In the genomic region with DNA sequence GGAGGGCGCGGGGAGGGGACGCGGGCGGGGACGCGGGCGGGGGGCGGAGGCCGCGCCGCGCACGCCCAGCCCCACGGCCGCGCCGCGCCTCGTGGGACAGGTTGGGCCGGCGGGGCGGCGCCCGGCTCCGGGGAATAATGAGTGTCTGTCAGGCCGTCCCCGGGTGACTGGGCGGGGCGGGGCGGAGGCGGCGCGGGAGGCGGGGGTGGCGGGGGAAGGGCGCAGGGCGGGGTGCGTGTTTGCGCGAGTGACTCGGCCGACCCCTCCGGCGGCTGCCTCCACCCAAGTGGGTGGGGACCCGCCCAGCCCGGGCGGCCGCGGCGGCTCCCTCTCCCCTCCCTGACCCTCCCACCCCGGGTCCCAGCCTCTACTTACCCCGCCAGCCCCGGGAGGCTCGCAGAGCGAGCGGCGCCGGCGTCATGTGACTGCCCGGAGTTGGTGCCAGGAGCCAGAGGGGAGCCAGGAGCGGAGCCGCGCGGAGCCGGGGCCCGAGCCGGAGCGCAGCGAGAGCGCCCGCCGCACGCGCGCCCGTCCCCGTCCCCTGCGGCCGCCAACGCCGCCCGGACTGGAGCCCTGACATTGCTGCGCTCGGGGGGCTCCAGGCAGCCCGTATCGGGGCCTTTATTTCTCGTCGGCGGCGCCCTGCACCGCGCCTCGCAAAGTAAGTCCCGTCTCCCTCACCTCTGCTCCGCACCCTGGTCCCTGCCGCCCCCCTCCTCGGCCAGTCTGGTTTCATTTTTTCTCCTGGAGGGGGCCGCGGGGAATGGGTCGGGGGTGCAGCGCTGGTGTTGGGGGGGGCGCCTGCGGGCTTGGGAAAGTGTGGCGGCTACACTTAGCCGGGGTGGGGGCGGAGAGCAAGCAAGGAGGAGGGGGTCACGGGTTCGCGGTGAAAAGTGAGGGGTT, we compare ENCODE assay signal across 1 cellular context.
TF ChIP-seq lines count a peak whose summit lies in the region.

Gene KLF3, plus strand, starts transcription at position 399 of the 903 bp plus-strand sequence. CDS start 16,427 bp downstream, outside the sequence.

TF ChIP-seq in K562, 482 proteins besides CTCF, POLR2A, EP300 and RAD21 (continued from another document and continues in another):
- TF ChIP-seq, protein P1, sequence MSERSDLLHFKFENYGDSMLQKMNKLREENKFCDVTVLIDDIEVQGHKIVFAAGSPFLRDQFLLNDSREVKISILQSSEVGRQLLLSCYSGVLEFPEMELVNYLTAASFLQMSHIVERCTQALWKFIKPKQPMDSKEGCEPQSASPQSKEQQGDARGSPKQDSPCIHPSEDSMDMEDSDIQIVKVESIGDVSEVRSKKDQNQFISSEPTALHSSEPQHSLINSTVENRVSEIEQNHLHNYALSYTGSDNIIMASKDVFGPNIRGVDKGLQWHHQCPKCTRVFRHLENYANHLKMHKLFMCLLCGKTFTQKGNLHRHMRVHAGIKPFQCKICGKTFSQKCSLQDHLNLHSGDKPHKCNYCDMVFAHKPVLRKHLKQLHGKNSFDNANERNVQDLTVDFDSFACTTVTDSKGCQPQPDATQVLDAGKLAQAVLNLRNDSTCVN (CRISPR knock-in tag; IDR thresholded peaks at IDR 0.05): no peak
- TF ChIP-seq PHF8 (IDR thresholded peaks at IDR 0.05; ENCODE audit: borderline replicate concordance, low read length): peak; percentile 44; the same call in 1 of the 2 replicates
- TF ChIP-seq SMARCA5 (IDR thresholded peaks at IDR 0.05): no peak
- TF ChIP-seq, protein P2, sequence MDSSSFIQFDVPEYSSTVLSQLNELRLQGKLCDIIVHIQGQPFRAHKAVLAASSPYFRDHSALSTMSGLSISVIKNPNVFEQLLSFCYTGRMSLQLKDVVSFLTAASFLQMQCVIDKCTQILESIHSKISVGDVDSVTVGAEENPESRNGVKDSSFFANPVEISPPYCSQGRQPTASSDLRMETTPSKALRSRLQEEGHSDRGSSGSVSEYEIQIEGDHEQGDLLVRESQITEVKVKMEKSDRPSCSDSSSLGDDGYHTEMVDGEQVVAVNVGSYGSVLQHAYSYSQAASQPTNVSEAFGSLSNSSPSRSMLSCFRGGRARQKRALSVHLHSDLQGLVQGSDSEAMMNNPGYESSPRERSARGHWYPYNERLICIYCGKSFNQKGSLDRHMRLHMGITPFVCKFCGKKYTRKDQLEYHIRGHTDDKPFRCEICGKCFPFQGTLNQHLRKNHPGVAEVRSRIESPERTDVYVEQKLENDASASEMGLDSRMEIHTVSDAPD (CRISPR knock-in tag; IDR thresholded peaks at IDR 0.05): no peak
- TF ChIP-seq ATF3 (IDR thresholded peaks at IDR 0.05): no peak
- no peak for TF ChIP-seq ATF3 (CRISPR knock-in tag; conservative IDR thresholded peaks at IDR 0.05)
- peak; percentile 60 to 70; a peak in 2 of 4 replicates for TF ChIP-seq NONO (IDR thresholded peaks at IDR 0.05; ENCODE audit: low read depth in 2 of 2, low read length in 1 of 2)
- no peak for TF ChIP-seq ZNF780A (CRISPR knock-in tag; IDR thresholded peaks at IDR 0.05)
- 0 out of 2 replicates have a peak, but pooled peaks have one; percentile 9 for TF ChIP-seq POLR2H (tag; IDR thresholded peaks at IDR 0.05; ENCODE audit: low read depth)
- TF ChIP-seq KDM1A (IDR thresholded peaks at IDR 0.05): no peak
- no peak for TF ChIP-seq TCF7L2 (IDR thresholded peaks at IDR 0.05; ENCODE audit: low read depth, low read length)
- no peak for TF ChIP-seq MXD1 (CRISPR knock-in tag; IDR thresholded peaks at IDR 0.05; ENCODE audit: borderline replicate concordance, poor library complexity, severe bottlenecking)
- TF ChIP-seq FOXJ2 (tag; IDR thresholded peaks at IDR 0.05): no peak
- no peak for TF ChIP-seq OTX1 (CRISPR knock-in tag; IDR thresholded peaks at IDR 0.05)
- no peak for TF ChIP-seq NCOA4 (IDR thresholded peaks at IDR 0.05; ENCODE audit: partially characterized antibody)
- no peak for TF ChIP-seq ZNF764 (CRISPR knock-in tag; IDR thresholded peaks at IDR 0.05; ENCODE audit: low read depth)
- peak in 1 of 2 experiments; percentile 12 for TF ChIP-seq E2F6 (IDR thresholded peaks at IDR 0.05; ENCODE audit: borderline replicate concordance in 1 of 2, extremely low read depth in 1 of 2, insufficient read depth in 1 of 2, insufficient read length in 1 of 2, low read depth in 1 of 2, low read length in 1 of 2, poor library complexity in 1 of 2, severe bottlenecking in 1 of 2)
- no peak for TF ChIP-seq STAG1 (CRISPR knock-in tag; IDR thresholded peaks at IDR 0.05; ENCODE audit: borderline replicate concordance)
- no peak for TF ChIP-seq DDX20 (tag; IDR thresholded peaks at IDR 0.05; ENCODE audit: low read depth)
- TF ChIP-seq TOE1 (IDR thresholded peaks at IDR 0.05; ENCODE audit: borderline replicate concordance): 0 out of 2 replicates have a peak, but pooled peaks have one; percentile 51
- TF ChIP-seq TOE1 (CRISPR knock-in tag; IDR thresholded peaks at IDR 0.05; ENCODE audit: borderline replicate concordance, low read depth): no peak
- TF ChIP-seq MAZ (CRISPR knock-in tag; conservative IDR thresholded peaks at IDR 0.05 in 1 of 2, IDR thresholded peaks at IDR 0.05 in 1 of 2): peak in 1 of 2 experiments; percentile 83; a peak in 3 of 4 replicates
- TF ChIP-seq, protein P3, sequence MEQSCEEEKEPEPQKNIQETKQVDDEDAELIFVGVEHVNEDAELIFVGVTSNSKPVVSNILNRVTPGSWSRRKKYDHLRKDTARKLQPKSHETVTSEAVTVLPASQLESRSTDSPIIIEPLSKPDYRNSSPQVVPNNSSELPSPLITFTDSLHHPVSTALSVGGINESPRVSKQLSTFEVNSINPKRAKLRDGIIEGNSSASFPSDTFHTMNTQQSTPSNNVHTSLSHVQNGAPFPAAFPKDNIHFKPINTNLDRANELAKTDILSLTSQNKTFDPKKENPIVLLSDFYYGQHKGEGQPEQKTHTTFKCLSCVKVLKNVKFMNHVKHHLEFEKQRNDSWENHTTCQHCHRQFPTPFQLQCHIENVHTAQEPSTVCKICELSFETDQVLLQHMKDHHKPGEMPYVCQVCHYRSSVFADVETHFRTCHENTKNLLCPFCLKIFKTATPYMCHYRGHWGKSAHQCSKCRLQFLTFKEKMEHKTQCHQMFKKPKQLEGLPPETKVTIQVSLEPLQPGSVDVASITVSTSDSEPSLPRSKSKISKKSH (CRISPR knock-in tag; IDR thresholded peaks at IDR 0.05): no peak
- peak; percentile 49 for TF ChIP-seq TBP (optimal IDR thresholded peaks at IDR 0.05; ENCODE audit: low read depth, low read length)
- TF ChIP-seq CXXC5 (CRISPR knock-in tag; IDR thresholded peaks at IDR 0.05): peak; percentile 50
- peak; percentile 99 for TF ChIP-seq VEZF1 (CRISPR knock-in tag; IDR thresholded peaks at IDR 0.05)
- TF ChIP-seq CHCHD3 (CRISPR knock-in tag; IDR thresholded peaks at IDR 0.05): peak; percentile 34; the same call in 1 of the 2 replicates
- no peak for TF ChIP-seq MBD1 (CRISPR knock-in tag; IDR thresholded peaks at IDR 0.05)
- TF ChIP-seq MIER1 (IDR thresholded peaks at IDR 0.05; ENCODE audit: low read depth): no peak
- TF ChIP-seq GABPA (tag; conservative IDR thresholded peaks at IDR 0.05; ENCODE audit: low read depth): no peak
- TF ChIP-seq ZBTB7A (IDR thresholded peaks at IDR 0.05; ENCODE audit: borderline replicate concordance, control insufficient read depth, low read depth, low read length): 0 out of 2 replicates have a peak, but pooled peaks have one; percentile 2
- TF ChIP-seq RCOR1 (IDR thresholded peaks at IDR 0.05; ENCODE audit: borderline replicate concordance in 1 of 2, low read depth in 2 of 2, low read length in 2 of 2): no peak
- no peak for TF ChIP-seq ZNF717 (CRISPR knock-in tag; IDR thresholded peaks at IDR 0.05)
- TF ChIP-seq ZNF407 (IDR thresholded peaks at IDR 0.05; ENCODE audit: low read depth): no peak
- TF ChIP-seq GTF2B (IDR thresholded peaks at IDR 0.05; ENCODE audit: extremely low read depth, insufficient read length): no peak
- no peak for TF ChIP-seq TAL1 (IDR thresholded peaks at IDR 0.05)
